16 cellular contexts compared by ENCODE assay signal in genomic region chr3:81782585-81782984, GRCh38.
"Had no signal": no experiment of that assay in that cellular context is flagged by ENCODE, and none has a peak within 500 bp of the region (broad histone marks: within the 10 kb centered on the region; RNA-seq: fewer than 3 reads in every experiment).

No MANE protein-coding gene starts in this region.

- H3K4me1 Mint-ChIP-seq: activated CD4-positive, alpha-beta memory T cell treated with anti-CD3 and anti-CD28 coated beads, Interleukin-2, amount 10 ng/mL, durations not matched to agents 7 days and 5 days; neural crest cell; stimulated activated naive CD8-positive, alpha-beta T cell treated with anti-CD3 and anti-CD28 coated beads, Interleukin-15, amount 100 ng/mL, for 72 hours; WTC11 had no signal

- ATAC-seq: activated T-cell treated with anti-CD3 and anti-CD28 coated beads, Interleukin-2, amount 50 U/mL, for 4 hours; body of pancreas; foreskin keratinocyte; stimulated activated naive CD8-positive, alpha-beta T cell treated with anti-CD3 and anti-CD28 coated beads, Interleukin-15, amount 100 ng/mL, for 72 hours; WTC11 had no signal

- H3K9me3 Mint-ChIP-seq: activated T-cell treated with anti-CD3 and anti-CD28 coated beads, Interleukin-2, amount 50 U/mL, for 4 hours had no signal

- H3K27ac Mint-ChIP-seq: activated CD4-positive, alpha-beta memory T cell treated with anti-CD3 and anti-CD28 coated beads, Interleukin-2, amount 10 ng/mL, durations not matched to agents 7 days and 5 days; activated naive CD4-positive, alpha-beta T cell treated with anti-CD3 and anti-CD28 coated beads for 36 hours; progenitor cell of endocrine pancreas; stimulated activated naive CD8-positive, alpha-beta T cell treated with anti-CD3 and anti-CD28 coated beads, Interleukin-15, amount 100 ng/mL, for 72 hours; WTC11 had no signal

- H3K27me3 Mint-ChIP-seq: activated CD4-positive, alpha-beta memory T cell treated with anti-CD3 and anti-CD28 coated beads, Interleukin-2, amount 10 ng/mL, durations not matched to agents 7 days and 5 days; progenitor cell of endocrine pancreas; stimulated activated naive CD8-positive, alpha-beta T cell treated with anti-CD3 and anti-CD28 coated beads, Interleukin-15, amount 100 ng/mL, for 72 hours had no signal

- DNase-seq: activated CD4-positive, alpha-beta memory T cell treated with anti-CD3 and anti-CD28 coated beads, Interleukin-2, amount 10 ng/mL, durations not matched to agents 7 days and 5 days; activated CD4-positive, alpha-beta T cell treated with anti-CD3 and anti-CD28 coated beads for 4 hours; activated naive CD4-positive, alpha-beta T cell treated with anti-CD3 and anti-CD28 coated beads for 36 hours; activated T-cell treated with anti-CD3 and anti-CD28 coated beads, Interleukin-2, amount 50 U/mL, for 4 hours; body of pancreas; foreskin keratinocyte; glutamatergic neuron; hypothalamus; stimulated activated CD4-positive, alpha-beta T cell treated with anti-CD3 and anti-CD28 coated beads, Interleukin-12 subunit alpha, Interleukin-12 subunit beta, amount 100 ng/mL, for 4 hours; stimulated activated CD4-positive, alpha-beta T cell treated with anti-CD3 and anti-CD28 coated beads, Interleukin-1b, Interleukin-23, amount 100 ng/mL, for 48 hours; stimulated activated naive CD8-positive, alpha-beta T cell treated with anti-CD3 and anti-CD28 coated beads, Interleukin-15, amount 100 ng/mL, for 72 hours; transverse colon; uterus had no signal

- H3K4me3 Mint-ChIP-seq: activated CD4-positive, alpha-beta memory T cell treated with anti-CD3 and anti-CD28 coated beads, Interleukin-2, amount 10 ng/mL, durations not matched to agents 7 days and 5 days; activated naive CD4-positive, alpha-beta T cell treated with anti-CD3 and anti-CD28 coated beads for 36 hours; activated T-cell treated with anti-CD3 and anti-CD28 coated beads, Interleukin-2, amount 50 U/mL, for 4 hours; neural crest cell; stimulated activated naive CD8-positive, alpha-beta T cell treated with anti-CD3 and anti-CD28 coated beads, Interleukin-15, amount 100 ng/mL, for 72 hours; WTC11 had no signal
